12 cellular contexts compared by ENCODE assay signal in genomic region chr7:27180431-27181175, GRCh38. TPM values are rescaled to one million over a fixed set of nuclear protein-coding genes. Genes with fewer than 3 reads are reported as not detected.
DNase-seq lines count a peak whose midpoint lies in the region; ATAC-seq and TF ChIP-seq lines count a peak whose summit lies in the region.
"Had no signal": no experiment of that assay in that cellular context is flagged by ENCODE, and none has a peak within 500 bp of the region (broad histone marks: within the 10 kb centered on the region; RNA-seq: fewer than 3 reads in every experiment).

No MANE protein-coding gene starts in this region.

- TF ChIP-seq CTCF in AG10803 (conservative IDR thresholded peaks at IDR 0.05; ENCODE audit: low read length) (no peak), HCT116 (IDR thresholded peaks at IDR 0.05 in 2 of 3, conservative IDR thresholded peaks at IDR 0.05 in 1 of 3; ENCODE audit: borderline replicate concordance in 1 of 3, insufficient read depth in 1 of 3, low read depth in 2 of 3, low read length in 2 of 3) (no peak), hepatocyte (IDR thresholded peaks at IDR 0.05; ENCODE audit: poor library complexity) (no peak), sigmoid colon (IDR thresholded peaks at IDR 0.05) (no peak), mammary epithelial cell (conservative IDR thresholded peaks at IDR 0.05 in 1 of 2, IDR thresholded peaks at IDR 0.05 in 1 of 2; ENCODE audit: extremely low read depth in 1 of 2, insufficient read depth in 1 of 2, low read depth in 1 of 2, low read length in 2 of 2) (no peak)

- dilution Hi-C loops in mammary epithelial cell (cut with HindIII; ENCODE audit: low sequenced_read_pairs) = no loop called here

- ATAC-seq in HCT116 (no peak), HG03095 (IDR thresholded peaks at IDR 0.05; ENCODE audit: unreplicated experiment) (no peak)

- BruUV-seq in HCT116 (replicated peaks; lab: Mats Ljungman, UMichigan) (no TSS peak), mammary epithelial cell (replicated peaks; lab: Mats Ljungman, UMichigan) (no TSS peak)

- POLR2A ChIA-PET in HCT116 (lab: Charles Lee) = interaction anchor here (1.1 kb wide), 1 partner anchor 10 kb away, joined by 7 read pairs; no protein-coding TSS in a partner anchor

- H3K9ac ChIP-seq in HCT116 (ENCODE audit: low read length) (peak overlapping the region; percentile 65), mammary epithelial cell (ENCODE audit: insufficient read depth, low read length) (no peak overlapping the region)

- H3K36me3 ChIP-seq in HCT116 (ENCODE audit: control insufficient read depth in 1 of 2, insufficient read depth in 2 of 2, low read length in 2 of 2) (no peaks in the 10 kb centered on the region), hepatocyte (replicated peaks; ENCODE audit: insufficient read depth, low read depth) (no peaks in the 10 kb centered on the region), sigmoid colon (no peaks in the 10 kb centered on the region), mammary epithelial cell (ENCODE audit: insufficient read depth, low read length) (no peaks in the 10 kb centered on the region)

- RAD21 ChIA-PET in HCT116 (lab: Charles Lee; ENCODE audit: low non-redundant PET in 1 of 2, low total read pairs in 2 of 2, uncharacterized antibody in 2 of 2, unreplicated experiment in 2 of 2) = no interaction called here

- peak overlapping the region; percentile 87 for H3K4me3 ChIP-seq in AG10803 (ENCODE audit: low read length)
- peak overlapping the region in 1 of 2 experiments; percentile 56; a peak in 3 of 4 replicates for H3K4me3 ChIP-seq in HCT116 (replicated peaks in 1 of 2; ENCODE audit: low read depth in 1 of 2, low read length in 2 of 2)
- no peak overlapping the region for H3K4me3 ChIP-seq in hepatocyte
- H3K4me3 ChIP-seq in sigmoid colon = peak overlapping the region; percentile 48 to 85 (median 82)
- H3K4me3 ChIP-seq in mammary epithelial cell (replicated peaks in 1 of 3; ENCODE audit: insufficient read depth in 1 of 3, low read depth in 2 of 3, low read length in 3 of 3) = no peak overlapping the region

- TF ChIP-seq EP300 in sigmoid colon (IDR thresholded peaks at IDR 0.05) = no peak

- intact Hi-C loops in HCT116 (cut with micrococcal nuclease) (no loop called here), sigmoid colon (cut with DNase I) (no loop called here), mammary epithelial cell (cut with micrococcal nuclease) (no loop called here)

- H4K20me1 ChIP-seq in HCT116 (ENCODE audit: insufficient read depth) (no peaks in the 10 kb centered on the region), hepatocyte (ENCODE audit: insufficient read depth, poor library complexity, severe bottlenecking) (no peaks in the 10 kb centered on the region), mammary epithelial cell (ENCODE audit: insufficient read depth, low read length) (no peaks in the 10 kb centered on the region)

- H3K9me3 ChIP-seq in HCT116 (ENCODE audit: control insufficient read depth in 1 of 2, insufficient read depth in 1 of 2, low read depth in 1 of 2, low read length in 2 of 2) (no peaks in the 10 kb centered on the region), hepatocyte (ENCODE audit: low read depth) (no peaks in the 10 kb centered on the region), sigmoid colon (no peaks in the 10 kb centered on the region), mammary epithelial cell (replicated peaks; ENCODE audit: insufficient read depth, low read length) (no peaks in the 10 kb centered on the region)

- CTCF ChIA-PET in HCT116 (lab: Charles Lee) (interaction anchor here (0.6 to 2.5 kb wide), 18 partner anchors 10 to 876 kb away, joined by 3 to 32 read pairs (median 4); partner anchors contain the start of gene HOXA13), mammary epithelial cell (lab: Charles Lee; ENCODE audit: low non-redundant PET) (interaction anchor here (0.6 to 0.9 kb wide), 3 partner anchors 394 to 559 kb away, joined by 3 to 4 read pairs (median 4); partner anchors contain the start of gene TAX1BP1)

- H2AFZ ChIP-seq in HCT116 (ENCODE audit: low read depth, low read length, poor library complexity, severe bottlenecking) (no peak overlapping the region), hepatocyte (no peak overlapping the region), mammary epithelial cell (ENCODE audit: low read depth, low read length) (no peak overlapping the region)

- H3K27me3 ChIP-seq in HCT116 (ENCODE audit: insufficient read depth, low read length) (no peaks in the 10 kb centered on the region), hepatocyte (peaks cover 89% of the 10 kb centered on the region), sigmoid colon (peaks cover 0 to 11% (median 0%) of the 10 kb centered on the region in 3 donors), mammary epithelial cell (ENCODE audit: insufficient read depth, low read length) (peaks cover 13% of the 10 kb centered on the region)

- DNase-seq in AG10803 (ENCODE audit: low read depth) = no peak
- DNase-seq in HCT116 (ENCODE audit: low read depth, low spot score) = no peak
- no peak for DNase-seq in hepatocyte (ENCODE audit: low spot score)
- DNase-seq in sigmoid colon = peak; percentile 76
- no peak for DNase-seq in anterior cingulate cortex (lab: John Stamatoyannopoulos, UW)
- DNase-seq in mammary epithelial cell = no peak
- no peak for DNase-seq in glomerular visceral epithelial cell (ENCODE audit: extremely low spot score)
- DNase-seq: NCI-H1105, SHP77 treated with DMSO at 0.1 percent for 48 hours had no signal

- H3K79me2 ChIP-seq in HCT116 (ENCODE audit: insufficient read depth, low read length) = peaks cover 19% of the 10 kb centered on the region
- peaks cover 86% of the 10 kb centered on the region for H3K79me2 ChIP-seq in hepatocyte
- H3K79me2 ChIP-seq in mammary epithelial cell (ENCODE audit: insufficient read depth, low read length) = no peaks in the 10 kb centered on the region

- peak overlapping the region; percentile 38; the same call in 1 of the 2 replicates for H3K27ac ChIP-seq in HCT116 (ENCODE audit: low read depth, low read length)
- peak overlapping the region; percentile 96 for H3K27ac ChIP-seq in hepatocyte
- peak overlapping the region in 3 of 4 donors; percentile 97 to 98 (median 98) for H3K27ac ChIP-seq in sigmoid colon
- H3K27ac ChIP-seq in mammary epithelial cell (ENCODE audit: insufficient read depth, low read depth, low read length) = no peak overlapping the region

- 42% methylated on average over 9 of the region's 9 CpGs for WGBS in hepatocyte (ENCODE audit: low lambda C conversion rate, missing lambda C conversion rate)
- 29 to 67% methylated on average over 9 of the region's 9 CpGs for WGBS in sigmoid colon, 2 donors
- WGBS in mammary epithelial cell (ENCODE audit: low coverage, missing lambda C conversion rate) = 92% methylated on average over 9 of the region's 9 CpGs

- in situ Hi-C loops in mammary epithelial cell (cut with MboI; ENCODE audit: low sequenced_read_pairs in 2 of 2) = loop anchor here in 1 of 2 donors (25.0 kb wide), 1 partner anchor 907 kb away; no protein-coding TSS in a partner anchor

- TF ChIP-seq RAD21 in HCT116 (IDR thresholded peaks at IDR 0.05; ENCODE audit: low read depth) = no peak

- TF ChIP-seq POLR2A in HCT116 (IDR thresholded peaks at IDR 0.05; ENCODE audit: borderline replicate concordance, extremely low read depth, insufficient read depth, insufficient read length) (no peak), sigmoid colon (IDR thresholded peaks at IDR 0.05) (no peak)

- H3K9me2 ChIP-seq in HCT116 (ENCODE audit: insufficient read depth) = no peaks in the 10 kb centered on the region
- no peaks in the 10 kb centered on the region for H3K9me2 ChIP-seq in hepatocyte (replicated peaks; ENCODE audit: insufficient read depth)

- H3K4me1 ChIP-seq in HCT116 (ENCODE audit: control insufficient read depth in 1 of 2, insufficient read depth in 2 of 2, low read length in 2 of 2) (peaks cover 30 to 53% of the 10 kb centered on the region in 2 experiments), hepatocyte (ENCODE audit: insufficient read depth) (peaks cover 31% of the 10 kb centered on the region), sigmoid colon (peaks cover 3 to 50% (median 40%) of the 10 kb centered on the region in 4 donors), mammary epithelial cell (ENCODE audit: insufficient read depth, low read length) (peaks cover 18% of the 10 kb centered on the region)

- H3K4me2 ChIP-seq in HCT116 (ENCODE audit: low read length) (peak overlapping the region; percentile 90), hepatocyte (peak overlapping the region; percentile 96), mammary epithelial cell (ENCODE audit: insufficient read depth, low read depth, low read length) (no peak overlapping the region)

RNA-seq across cellular contexts. Expression of gene HOXA11, which starts 4.4 kb away (rescaled TPM):
- total RNA-seq in HCT116 (2021; ENCODE audit: unreplicated experiment) = 6.8 TPM
- polyA plus RNA-seq in HCT116 (2012) = 3.9 and 4.6 TPM in 2 replicates
- 6.4 and 9.6 TPM in 2 replicates for total RNA-seq in hepatocyte
- 5.4 and 7.6 TPM in 2 replicates for polyA plus RNA-seq in hepatocyte
- 10 to 100 TPM; 18.7 to 25.0 (median 22.1) TPM for total RNA-seq in sigmoid colon
- polyA plus RNA-seq in sigmoid colon = 1 to 10 TPM; 3.0 to 6.0 (median 4.8) TPM
- total RNA-seq in mammary epithelial cell = under 1 TPM; 0.17 to 0.96 TPM
- 0.12 TPM for polyA plus RNA-seq in mammary epithelial cell
- polyA minus RNA-seq in mammary epithelial cell = not detected
- total RNA-seq: CD4-positive, alpha-beta memory T cell had no signal
- polyA plus RNA-seq: CD4-positive, alpha-beta memory T cell; neural cell had no signal

RNA-seq across cellular contexts. Expression of gene HOXA10, which starts 6.5 kb away (rescaled TPM):
- total RNA-seq in HCT116 (2021; ENCODE audit: unreplicated experiment) = 19.6 TPM
- polyA plus RNA-seq in HCT116 (2012) = 7.9 and 13.3 TPM in 2 replicates
- total RNA-seq in hepatocyte = 9.9 and 15.1 TPM in 2 replicates
- 7.7 and 8.1 TPM in 2 replicates for polyA plus RNA-seq in hepatocyte
- 10 to 100 TPM; 55.1 to 64.0 (median 59.5) TPM for total RNA-seq in sigmoid colon
- 10 to 100 TPM; 22.2 to 25.0 (median 22.8) TPM for polyA plus RNA-seq in sigmoid colon
- 1 to 10 TPM; 4.2 to 4.3 TPM for total RNA-seq in mammary epithelial cell
- 0.18 TPM for polyA plus RNA-seq in mammary epithelial cell
- polyA minus RNA-seq in mammary epithelial cell = not detected
- total RNA-seq: CD4-positive, alpha-beta memory T cell had no signal
- polyA plus RNA-seq: CD4-positive, alpha-beta memory T cell; neural cell had no signal

RNA-seq across cellular contexts. Expression of gene HOXA9, which starts 15.3 kb away (rescaled TPM):
- total RNA-seq in HCT116 (2021; ENCODE audit: unreplicated experiment) (91.0 TPM), hepatocyte (3.6 and 5.9 TPM in 2 replicates), sigmoid colon (10 to 100 TPM; 13.0 to 35.7 (median 18.2) TPM), mammary epithelial cell (10 to 100 TPM in 1 of 2 donors, 1 to 10 TPM in 1; 7.8 to 25.1 TPM)
- polyA plus RNA-seq in HCT116 (2012) = 48.2 and 62.8 TPM in 2 replicates
- polyA plus RNA-seq in hepatocyte (3.5 and 4.4 TPM in 2 replicates), sigmoid colon (10 to 100 TPM; 21.4 to 22.4 (median 21.6) TPM), mammary epithelial cell (0.03 TPM)
- polyA minus RNA-seq in mammary epithelial cell = not detected
- total RNA-seq: CD4-positive, alpha-beta memory T cell had no signal
- polyA plus RNA-seq: CD4-positive, alpha-beta memory T cell; neural cell had no signal

RNA-seq across cellular contexts. Expression of gene HOXA13, which starts 19.3 kb away (rescaled TPM):
- total RNA-seq in HCT116 (2021; ENCODE audit: unreplicated experiment) (3.6 TPM), hepatocyte (13.0 and 14.2 TPM in 2 replicates), sigmoid colon (10 to 100 TPM in 3 of 4 donors, 1 to 10 TPM in 1; 9.4 to 35.3 (median 21.8) TPM), mammary epithelial cell (not detected)
- 0.91 and 1.3 TPM in 2 replicates for polyA plus RNA-seq in HCT116 (2012)
- polyA plus RNA-seq in hepatocyte (6.1 and 6.2 TPM in 2 replicates), sigmoid colon (10 to 100 TPM; 10.7 to 21.6 (median 17.1) TPM), mammary epithelial cell (not detected)
- not detected for polyA minus RNA-seq in mammary epithelial cell
- total RNA-seq: CD4-positive, alpha-beta memory T cell had no signal
- polyA plus RNA-seq: CD4-positive, alpha-beta memory T cell; neural cell had no signal

RNA-seq across cellular contexts. Expression of gene HOXA7, which starts 24.1 kb away (rescaled TPM):
- 15.0 TPM for total RNA-seq in HCT116 (2021; ENCODE audit: unreplicated experiment)
- 8.0 and 10.6 TPM in 2 replicates for polyA plus RNA-seq in HCT116 (2012)
- 0.32 and 0.83 TPM in 2 replicates for total RNA-seq in hepatocyte
- 1.0 TPM in 1 of 2 replicates, not detected in the other for polyA plus RNA-seq in hepatocyte
- 1 to 10 TPM; 4.7 to 9.1 (median 7.3) TPM for total RNA-seq in sigmoid colon
- polyA plus RNA-seq in sigmoid colon = 10 to 100 TPM; 18.0 to 23.9 (median 18.0) TPM
- total RNA-seq in mammary epithelial cell = 1 to 10 TPM; 2.3 to 8.0 TPM
- 3.9 TPM for polyA plus RNA-seq in mammary epithelial cell
- polyA minus RNA-seq in mammary epithelial cell = 3.7 TPM
- total RNA-seq: CD4-positive, alpha-beta memory T cell had no signal
- polyA plus RNA-seq: CD4-positive, alpha-beta memory T cell; neural cell had no signal

Comparison
In these comparisons a context has a peak if more than half of its experiments do, and no peak if none do; other contexts are left out.
1. H3K4me3 ChIP-seq: peak in AG10803 (single experiment) and sigmoid colon (4 of 4); none in hepatocyte (single experiment) and mammary epithelial cell (0 of 3).